In genomic region chr11:33310720-33311500, GRCh38 we compare ENCODE assay signal across 1 cellular context.
TF ChIP-seq lines count a peak whose summit lies in the region.

No MANE protein-coding gene starts in this region.

TF ChIP-seq in IMR-90, 13 proteins besides CTCF, POLR2A, EP300 and RAD21 (continued from another document):
- TF ChIP-seq ELK1 (IDR thresholded peaks at IDR 0.05; ENCODE audit: borderline replicate concordance, low read depth, low read length) = no peak
TF ChIP-seq in IMR-90: peak in this region for 0.
